In genomic region chr20:12833861-12834260, GRCh38 we compare ENCODE assay signal across 7 cellular contexts.
"Had no signal": no experiment of that assay in that cellular context is flagged by ENCODE, and none has a peak within 500 bp of the region (broad histone marks: within the 10 kb centered on the region; RNA-seq: fewer than 3 reads in every experiment).

No MANE protein-coding gene starts in this region.

- ATAC-seq: K562 had no signal

- DNase-seq: IMR-90, KBM-7, KG1 had no signal

- H3K27ac ChIP-seq: HL-60, KMS-11 had no signal

- H3K4me3 ChIP-seq: K562 had no signal

- H3K9ac ChIP-seq: KMS-11 had no signal

- H3K4me2 ChIP-seq: KMS-11 had no signal

- FAIRE-seq: HTR-8/SVneo, K562 had no signal
